8 cellular contexts compared by ENCODE assay signal in genomic region chr14:52792097-52792415, GRCh38. TPM values are rescaled to one million over a fixed set of nuclear protein-coding genes. Genes with fewer than 3 reads are reported as not detected.
A peak's percentile ranks its signal among the peaks of the same experiment; 100 is the strongest.
DNase-seq lines count a peak whose midpoint lies in the region; ATAC-seq and TF ChIP-seq lines count a peak whose summit lies in the region.

No MANE protein-coding gene starts in this region.

- H3K36me3 ChIP-seq in body of pancreas (replicated peaks in 1 of 2; ENCODE audit: insufficient read depth in 1 of 2, low read depth in 2 of 2) (no peaks in the 10 kb centered on the region), lung (ENCODE audit: control insufficient read depth in 2 of 2, insufficient read depth in 2 of 2, low read length in 2 of 2) (no peaks in the 10 kb centered on the region), upper lobe of left lung (no peaks in the 10 kb centered on the region)

- intact Hi-C loops in body of pancreas (cut with DNase I) = no loop called here

- H3K27ac ChIP-seq in body of pancreas (peak overlapping the region; percentile 91 to 98 (median 96)), lung (ENCODE audit: low read depth in 1 of 2, low read length in 1 of 2) (peak overlapping the region; percentile 88 to 97), upper lobe of left lung (peak overlapping the region; percentile 83 to 92 (median 90))

- H3K9me3 ChIP-seq in body of pancreas (no peaks in the 10 kb centered on the region), lung (ENCODE audit: control insufficient read depth in 2 of 2, insufficient read depth in 1 of 2, low read length in 1 of 2) (no peaks in the 10 kb centered on the region), upper lobe of left lung (no peaks in the 10 kb centered on the region)

- peaks cover 36% of the 10 kb centered on the region for H3K4me1 Mint-ChIP-seq in activated naive CD4-positive, alpha-beta T cell treated with anti-CD3 and anti-CD28 coated beads, Interleukin-2, amount 10 ng/mL, durations not matched to agents 7 days and 5 days

- DNase-seq in activated naive CD4-positive, alpha-beta T cell treated with anti-CD3 and anti-CD28 coated beads, Interleukin-2, amount 10 ng/mL, durations not matched to agents 7 days and 5 days = no peak
- no peak for DNase-seq in activated naive CD4-positive, alpha-beta T cell treated with Interleukin-2 at 50 U/mL for 16 hours
- peak in 1 of 4 donors; percentile 28 for DNase-seq in body of pancreas
- no peak for DNase-seq in lung (ENCODE audit: low spot score)
- no peak for DNase-seq in upper lobe of left lung
- no peak for DNase-seq in stimulated activated CD4-positive, alpha-beta T cell treated with anti-CD3 and anti-CD28 coated beads, Interleukin-4, amount 100 ng/mL, for 1 hour
- DNase-seq in amygdala (lab: John Stamatoyannopoulos, UW) = no peak

- TF ChIP-seq CTCF in body of pancreas (IDR thresholded peaks at IDR 0.05) (no peak), lung (IDR thresholded peaks at IDR 0.05; ENCODE audit: control extremely low read depth, extremely low read depth) (no peak), upper lobe of left lung (IDR thresholded peaks at IDR 0.05) (no peak)

- peaks cover 2% of the 10 kb centered on the region for H3K9me3 Mint-ChIP-seq in activated naive CD4-positive, alpha-beta T cell treated with anti-CD3 and anti-CD28 coated beads, Interleukin-2, amount 10 ng/mL, durations not matched to agents 7 days and 5 days

- no peak for TF ChIP-seq EP300 in upper lobe of left lung (IDR thresholded peaks at IDR 0.05)

- TF ChIP-seq POLR2A in body of pancreas (IDR thresholded peaks at IDR 0.05) = no peak
- no peak for TF ChIP-seq POLR2A in upper lobe of left lung (IDR thresholded peaks at IDR 0.05)

- no peaks in the 10 kb centered on the region for H3K27me3 ChIP-seq in body of pancreas
- no peaks in the 10 kb centered on the region for H3K27me3 ChIP-seq in lung (ENCODE audit: control insufficient read depth, insufficient read depth)
- H3K27me3 ChIP-seq in upper lobe of left lung = no peaks in the 10 kb centered on the region

- WGBS in body of pancreas, 2 donors = 50 to 54% methylated on average over 7 of the region's 7 CpGs
- WGBS in lung, 2 donors = 83 to 90% methylated on average over 7 of the region's 7 CpGs
- WGBS in upper lobe of left lung, 2 donors = 85 to 86% methylated on average over 7 of the region's 7 CpGs

- H3K36me3 Mint-ChIP-seq in activated naive CD4-positive, alpha-beta T cell treated with anti-CD3 and anti-CD28 coated beads, Interleukin-2, amount 10 ng/mL, durations not matched to agents 7 days and 5 days = peaks cover 8% of the 10 kb centered on the region

- peak overlapping the region; percentile 20 for H3K27ac Mint-ChIP-seq in activated naive CD4-positive, alpha-beta T cell treated with anti-CD3 and anti-CD28 coated beads, Interleukin-2, amount 10 ng/mL, durations not matched to agents 7 days and 5 days

- H3K4me1 ChIP-seq in body of pancreas = peaks cover 37% of the 10 kb centered on the region
- peaks cover 2 to 10% of the 10 kb centered on the region in 2 donors for H3K4me1 ChIP-seq in lung (ENCODE audit: control insufficient read depth in 2 of 2, insufficient read depth in 2 of 2, low read length in 2 of 2)
- H3K4me1 ChIP-seq in upper lobe of left lung = peaks cover 8 to 21% (median 16%) of the 10 kb centered on the region in 4 donors

- CTCF ChIA-PET in activated naive CD4-positive, alpha-beta T cell treated with anti-CD3 and anti-CD28 coated beads, Interleukin-2, amount 10 ng/mL, durations not matched to agents 7 days and 5 days (lab: Charles Lee) = no interaction called here

- no peaks in the 10 kb centered on the region for H3K27me3 Mint-ChIP-seq in activated naive CD4-positive, alpha-beta T cell treated with anti-CD3 and anti-CD28 coated beads, Interleukin-2, amount 10 ng/mL, durations not matched to agents 7 days and 5 days

- ATAC-seq in body of pancreas (peak; percentile 3), lung (ENCODE audit: insufficient read depth, low FRiP score) (no peak), upper lobe of left lung (ENCODE audit: low FRiP score in 2 of 2) (no peak), HG03025 (IDR thresholded peaks at IDR 0.05; ENCODE audit: low FRiP score, unreplicated experiment) (no peak)

- H3K4me3 ChIP-seq in body of pancreas (no peak overlapping the region), lung (no peak overlapping the region), upper lobe of left lung (peak overlapping the region; percentile 15 to 83 (median 80))

- peak overlapping the region; percentile 72 for H3K4me3 Mint-ChIP-seq in activated naive CD4-positive, alpha-beta T cell treated with anti-CD3 and anti-CD28 coated beads, Interleukin-2, amount 10 ng/mL, durations not matched to agents 7 days and 5 days

RNA-seq across cellular contexts. Expression of gene GNPNAT1, which starts 0.6 kb away (rescaled TPM):
- total RNA-seq in body of pancreas = 10 to 100 TPM in 1 of 2 donors, 1 to 10 TPM in 1; 9.6 to 27.0 TPM
- 10 to 100 TPM; 10.1 to 18.3 TPM for total RNA-seq in lung
- polyA plus RNA-seq in lung = 10 to 100 TPM in 1 of 2 donors, 1 to 10 TPM in 1; 7.2 to 14.5 TPM
- 10 to 100 TPM in 3 of 6 donors, 1 to 10 TPM in 3; 2.1 to 18.8 (median 10.9) TPM for total RNA-seq in upper lobe of left lung

Comparison
In these comparisons a context has a peak if more than half of its experiments do, and no peak if none do; other contexts are left out.
1. H3K4me3 ChIP-seq: peak in upper lobe of left lung (4 of 4); none in body of pancreas (0 of 2) and lung (single experiment).
2. Peak in every context shown above with its lines, with median percentiles within 50 percentile points of each other: H3K27ac ChIP-seq.